Comparison of ENCODE assay signal across 22 cellular contexts in the genomic region with DNA sequence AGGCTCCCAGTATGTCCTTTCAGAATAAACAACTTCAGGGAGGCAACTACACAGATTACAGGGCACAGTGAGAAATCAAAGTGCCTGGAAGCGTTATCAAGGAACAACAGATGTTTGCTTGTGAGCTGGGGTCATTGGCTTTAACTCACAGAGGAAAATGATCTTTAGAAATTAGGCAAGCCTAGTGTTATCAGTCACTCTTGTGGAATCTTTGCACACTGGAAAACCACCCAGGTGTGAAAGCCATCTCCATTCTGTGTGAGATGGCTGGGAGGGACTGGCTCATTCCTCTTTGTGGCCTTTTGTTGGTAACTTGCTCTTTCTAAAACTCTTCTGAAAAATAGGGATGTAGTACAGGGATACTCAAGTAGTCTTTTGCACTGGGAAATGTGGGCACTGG.
DNase-seq lines count a peak whose midpoint lies in the region; ATAC-seq, FAIRE-seq and TF ChIP-seq lines count a peak whose summit lies in the region.
"Had no signal": no experiment of that assay in that cellular context is flagged by ENCODE, and none has a peak within 500 bp of the region (broad histone marks: within the 10 kb centered on the region; RNA-seq: fewer than 3 reads in every experiment).

No MANE protein-coding gene starts in this region.

- no peak overlapping the region for H2AFZ ChIP-seq in IMR-90 (replicated peaks; ENCODE audit: low read length, poor library complexity)
- peak overlapping the region; percentile 36 for H2AFZ ChIP-seq in astrocyte (ENCODE audit: low read depth, low read length)
- no peak overlapping the region for H2AFZ ChIP-seq in smooth muscle cell (ENCODE audit: low read depth)
- no peak overlapping the region for H2AFZ ChIP-seq in H9 (ENCODE audit: low read length)
- H2AFZ ChIP-seq: PC-9 had no signal

- peak overlapping the region; percentile 9; the same call in 1 of the 3 replicates for H2BK15ac ChIP-seq in IMR-90 (ENCODE audit: low read depth, low read length)
- H2BK15ac ChIP-seq in H9 (ENCODE audit: low read depth, low read length) = no peak overlapping the region

- H2BK12ac ChIP-seq in H9 (ENCODE audit: insufficient read length, low read depth, low read length) = no peak overlapping the region

- H3K36me3 ChIP-seq in IMR-90 (ENCODE audit: control insufficient read depth, insufficient read depth, low read length) = no peaks in the 10 kb centered on the region
- H3K36me3 ChIP-seq in astrocyte (ENCODE audit: insufficient read depth, low read length) = no peaks in the 10 kb centered on the region
- H3K36me3 ChIP-seq in smooth muscle cell (ENCODE audit: low read depth) = no peaks in the 10 kb centered on the region
- no peaks in the 10 kb centered on the region for H3K36me3 ChIP-seq in breast epithelium
- H3K36me3 ChIP-seq: BE2C, MG63, SJCRH30 had no signal

- dilution Hi-C loops in IMR-90 (cut with HindIII; ENCODE audit: low sequenced_read_pairs, unreplicated experiment) = no loop called here

- H3K79me1 ChIP-seq in IMR-90 (ENCODE audit: low read depth in 1 of 2, low read length in 2 of 2) = no peaks in the 10 kb centered on the region
- no peaks in the 10 kb centered on the region for H3K79me1 ChIP-seq in H9 (ENCODE audit: insufficient read depth, low read depth, low read length, poor library complexity, severe bottlenecking)

- CTCF ChIA-PET in IMR-90 (lab: Yijun Ruan, JAX) = interaction anchor here (0.7 kb wide), 1 partner anchor 14 kb away, joined by 4 read pairs; no protein-coding TSS in a partner anchor

- H3K9me3 Mint-ChIP-seq in astrocyte (ENCODE audit: unreplicated experiment) = peaks cover 2% of the 10 kb centered on the region
- H3K9me3 Mint-ChIP-seq in H9 = no peaks in the 10 kb centered on the region; a peak in 1 of 5 replicates

- TF ChIP-seq CTCF in IMR-90 (conservative IDR thresholded peaks at IDR 0.05; ENCODE audit: low read depth, low read length) = no peak
- no peak for TF ChIP-seq CTCF in astrocyte (IDR thresholded peaks at IDR 0.05; ENCODE audit: insufficient read depth, low read depth, low read length)
- TF ChIP-seq CTCF in smooth muscle cell (IDR thresholded peaks at IDR 0.05; ENCODE audit: borderline replicate concordance, insufficient read depth, poor library complexity, severe bottlenecking) = no peak
- TF ChIP-seq CTCF in breast epithelium (IDR thresholded peaks at IDR 0.05) = no peak
- TF ChIP-seq CTCF in H9 (conservative IDR thresholded peaks at IDR 0.05) = no peak

- peaks cover 2% of the 10 kb centered on the region; the same call in 1 of the 2 replicates for H3K4me1 ChIP-seq in IMR-90 (ENCODE audit: control insufficient read depth, insufficient read depth, low read length)
- peaks cover 16% of the 10 kb centered on the region for H3K4me1 ChIP-seq in astrocyte (ENCODE audit: insufficient read depth, low read length)
- no peaks in the 10 kb centered on the region for H3K4me1 ChIP-seq in smooth muscle cell (ENCODE audit: low read depth)
- H3K4me1 ChIP-seq in breast epithelium = no peaks in the 10 kb centered on the region
- no peaks in the 10 kb centered on the region for H3K4me1 ChIP-seq in H9 (ENCODE audit: insufficient read depth, low read length)
- H3K4me1 ChIP-seq: BE2C had no signal

- H3K27ac Mint-ChIP-seq in astrocyte (ENCODE audit: unreplicated experiment) = peak overlapping the region; percentile 80
- no peak overlapping the region for H3K27ac Mint-ChIP-seq in H9
- H3K27ac Mint-ChIP-seq: CD4-positive, CD25-positive, alpha-beta regulatory T cell; IgD-negative memory B cell had no signal

- H3K4ac ChIP-seq in IMR-90 (ENCODE audit: low read depth, low read length) = no peak overlapping the region
- H3K4ac ChIP-seq in H9 (ENCODE audit: low read depth, low read length) = no peak overlapping the region

- H2BK5ac ChIP-seq in IMR-90 (ENCODE audit: low read depth, low read length, poor library complexity, severe bottlenecking) (no peak overlapping the region), H9 (ENCODE audit: insufficient read length, low read length) (no peak overlapping the region)

- H4K5ac ChIP-seq in IMR-90 (ENCODE audit: low read depth, low read length) = no peak overlapping the region; the same call in 1 of the 2 replicates
- H4K5ac ChIP-seq in H9 (ENCODE audit: insufficient read length, low read depth, low read length) = no peak overlapping the region

- H3K18ac ChIP-seq in IMR-90 (ENCODE audit: low read depth, low read length) (no peak overlapping the region), H9 (ENCODE audit: insufficient read length, low read depth, low read length) (no peak overlapping the region)

- no peak for ATAC-seq in IMR-90 (ENCODE audit: low read depth)

- H3K27ac ChIP-seq in IMR-90 (ENCODE audit: insufficient read depth, low read length) (no peak overlapping the region), astrocyte (ENCODE audit: low read depth, low read length) (peak overlapping the region; percentile 92), smooth muscle cell (ENCODE audit: low read depth) (peak overlapping the region; percentile 90), breast epithelium (no peak overlapping the region), H9 (ENCODE audit: insufficient read length, low read depth, low read length) (no peak overlapping the region)
- H3K27ac ChIP-seq: PC-9, SJCRH30 had no signal

- H3K79me2 ChIP-seq in astrocyte (ENCODE audit: insufficient read depth, low read length) = no peaks in the 10 kb centered on the region
- no peaks in the 10 kb centered on the region for H3K79me2 ChIP-seq in smooth muscle cell (ENCODE audit: low read depth)
- no peaks in the 10 kb centered on the region for H3K79me2 ChIP-seq in H9 (ENCODE audit: insufficient read depth, low read length)

- H3F3A ChIP-seq in smooth muscle cell (ENCODE audit: low read depth) = no peaks in the 10 kb centered on the region

- H3K4me3 Mint-ChIP-seq in astrocyte (ENCODE audit: unreplicated experiment) (no peak overlapping the region), H9 (no peak overlapping the region)
- H3K4me3 Mint-ChIP-seq: CD4-positive, CD25-positive, alpha-beta regulatory T cell; IgD-negative memory B cell had no signal

- DNase-seq in IMR-90 = no peak
- DNase-seq in astrocyte (ENCODE audit: low read depth) = no peak
- DNase-seq in kidney tubule cell (ENCODE audit: low spot score) = peak; percentile 83
- DNase-seq in smooth muscle cell (lab: John Stamatoyannopoulos, UW; ENCODE audit: unreplicated experiment) = no peak
- no peak for DNase-seq in breast epithelium (ENCODE audit: low spot score in 2 of 2)
- no peak for DNase-seq in NCI-H524 treated with DMSO at 0.1 percent for 48 hours (lab: John Stamatoyannopoulos, UW)
- DNase-seq in H9 = no peak
- DNase-seq: BE2C; CD4-positive, CD25-positive, alpha-beta regulatory T cell; COR-L47; HCEC 1CT; Karpas-422; MG63; NCI-H1092 treated with DMSO at 0.1 percent for 48 hours; NCI-H146; NCI-H2081 treated with DMSO at 0.1 percent for 48 hours; NCI-H446 treated with DMSO at 0.1 percent for 48 hours; PC-9; SJCRH30 had no signal

- H3K56ac ChIP-seq in IMR-90 (ENCODE audit: extremely low read depth, insufficient read depth, low read length) = no peak overlapping the region
- H3K56ac ChIP-seq in H9 (ENCODE audit: insufficient read length, low read depth, low read length) = no peak overlapping the region

- no peaks in the 10 kb centered on the region; the same call in 1 of the 2 replicates for H3K9me1 ChIP-seq in IMR-90 (ENCODE audit: insufficient read depth, low read length)

- no TSS peak for BruUV-seq in IMR-90 (replicated peaks; lab: Mats Ljungman, UMichigan)

- H2AK5ac ChIP-seq in IMR-90 (ENCODE audit: low read depth, low read length) (no peak overlapping the region), H9 (ENCODE audit: insufficient read length, low read length) (no peak overlapping the region)

- H4K20me1 ChIP-seq in IMR-90 (ENCODE audit: insufficient read depth, low read length) (no peaks in the 10 kb centered on the region), astrocyte (ENCODE audit: insufficient read depth, low read length) (no peaks in the 10 kb centered on the region), smooth muscle cell (ENCODE audit: low read depth) (no peaks in the 10 kb centered on the region), H9 (ENCODE audit: control insufficient read depth, insufficient read depth, insufficient read length) (no peaks in the 10 kb centered on the region)

- in situ Hi-C loops in IMR-90 (cut with MboI; ENCODE audit: low sequenced_read_pairs) = no loop called here

- H4K8ac ChIP-seq in IMR-90 (ENCODE audit: low read depth in 2 of 2, low read length in 2 of 2) (0 out of 4 replicates have a peak overlapping the region, but pooled peaks have one; percentile 0 to 31), H9 (replicated peaks; ENCODE audit: insufficient read length, low read depth, low read length) (no peak overlapping the region)

- peaks cover 26% of the 10 kb centered on the region for H3K4me1 Mint-ChIP-seq in astrocyte (ENCODE audit: low read depth, unreplicated experiment)
- no peaks in the 10 kb centered on the region for H3K4me1 Mint-ChIP-seq in H9
- H3K4me1 Mint-ChIP-seq: CD4-positive, CD25-positive, alpha-beta regulatory T cell; IgD-negative memory B cell had no signal

- no peak overlapping the region for H2AK9ac ChIP-seq in IMR-90 (replicated peaks; ENCODE audit: low read depth, low read length, poor library complexity)

- H3T11ph ChIP-seq in H9 (ENCODE audit: low read length) = no peak overlapping the region

- H4K91ac ChIP-seq in IMR-90 (ENCODE audit: insufficient read depth, low read depth, low read length) = no peak overlapping the region
- no peak overlapping the region for H4K91ac ChIP-seq in H9 (ENCODE audit: insufficient read length, low read depth, low read length)

- H3K27me3 Mint-ChIP-seq in astrocyte (ENCODE audit: low read depth, unreplicated experiment) (no peaks in the 10 kb centered on the region), H9 (ENCODE audit: low read depth) (no peaks in the 10 kb centered on the region)
- H3K27me3 Mint-ChIP-seq: CD4-positive, CD25-positive, alpha-beta regulatory T cell; IgD-negative memory B cell had no signal

- H3K27me3 ChIP-seq in IMR-90 (ENCODE audit: control insufficient read depth, insufficient read depth, low read length) (no peaks in the 10 kb centered on the region), astrocyte (ENCODE audit: insufficient read depth, low read length) (no peaks in the 10 kb centered on the region), smooth muscle cell (ENCODE audit: low read depth) (no peaks in the 10 kb centered on the region), breast epithelium (no peaks in the 10 kb centered on the region), H9 (ENCODE audit: insufficient read depth, low read length) (no peaks in the 10 kb centered on the region)
- H3K27me3 ChIP-seq: BE2C, MG63, SJCRH30 had no signal

- H2BK20ac ChIP-seq in IMR-90 (ENCODE audit: low read depth, low read length) (peak overlapping the region; percentile 14), H9 (ENCODE audit: low read depth, low read length, poor library complexity, severe bottlenecking) (no peak overlapping the region)

- POLR2A ChIA-PET in IMR-90 (lab: Charles Lee; ENCODE audit: unreplicated experiment) = no interaction called here

- H3K4me2 ChIP-seq in IMR-90 (ENCODE audit: low read depth, low read length) = no peak overlapping the region
- H3K4me2 ChIP-seq in astrocyte (ENCODE audit: low read length) = no peak overlapping the region
- H3K4me2 ChIP-seq in smooth muscle cell = no peak overlapping the region
- no peak overlapping the region for H3K4me2 ChIP-seq in H9 (ENCODE audit: insufficient read depth, insufficient read length, low read length)
- H3K4me2 ChIP-seq: PC-9 had no signal

- no peak overlapping the region for H3K9ac ChIP-seq in IMR-90 (ENCODE audit: low read depth, low read length)
- no peak overlapping the region for H3K9ac ChIP-seq in astrocyte (ENCODE audit: low read length)
- no peak overlapping the region for H3K9ac ChIP-seq in smooth muscle cell (ENCODE audit: low read depth)
- H3K9ac ChIP-seq in H9 (ENCODE audit: extremely low read depth, insufficient read length, low read length) = no peak overlapping the region

- H3K23ac ChIP-seq in IMR-90 (ENCODE audit: low read depth, low read length) (no peak overlapping the region), H9 (ENCODE audit: insufficient read length, low read depth, low read length) (no peak overlapping the region)

- FAIRE-seq in astrocyte (lab: Jason Lieb, UNC) = no peak
- FAIRE-seq: G401.6, HTR-8/SVneo had no signal

- no peak for TF ChIP-seq RAD21 in IMR-90 (IDR thresholded peaks at IDR 0.05; ENCODE audit: low read length)

- intact Hi-C loops in IMR-90 (cut with micrococcal nuclease) (loop anchor here (5.0 kb wide), 1 partner anchor 75 kb away; no protein-coding TSS in a partner anchor), breast epithelium (cut with DNase I; ENCODE audit: low total_unique reads) (no loop called here)

- no CpG with 5 or more reads among the region's 1 CpG for WGBS in IMR-90 (ENCODE audit: extremely low coverage in 2 of 2, insufficient read length in 1 of 2), 2 experiments
- WGBS in smooth muscle cell (ENCODE audit: low lambda C conversion rate) = 84% methylated on average over 1 of the region's 1 CpG
- no CpG with 5 or more reads among the region's 1 CpG for WGBS in H9 (ENCODE audit: extremely low coverage, insufficient read length, low lambda C conversion rate)

- TF ChIP-seq POLR2A in IMR-90 (IDR thresholded peaks at IDR 0.05; ENCODE audit: low read depth, low read length) (no peak), breast epithelium (IDR thresholded peaks at IDR 0.05) (no peak)

- H3K23me2 ChIP-seq in H9 (ENCODE audit: insufficient read length, low read depth, low read length, poor library complexity, severe bottlenecking) = no peaks in the 10 kb centered on the region

- no peak overlapping the region for H3K4me3 ChIP-seq in IMR-90 (ENCODE audit: insufficient read depth, low read depth, low read length)
- no peak overlapping the region for H3K4me3 ChIP-seq in astrocyte (ENCODE audit: insufficient read depth, low read depth, low read length)
- no peak overlapping the region for H3K4me3 ChIP-seq in smooth muscle cell
- H3K4me3 ChIP-seq in breast epithelium = no peak overlapping the region
- H3K4me3 ChIP-seq: MG63, PC-9, SJCRH30 had no signal

- H3K14ac ChIP-seq in IMR-90 (replicated peaks; ENCODE audit: low read depth, low read length) (no peak overlapping the region), H9 (ENCODE audit: insufficient read depth, low read length) (no peak overlapping the region)

- no peaks in the 10 kb centered on the region for H3K9me3 ChIP-seq in IMR-90 (ENCODE audit: control insufficient read depth, insufficient read depth, low read length)
- H3K9me3 ChIP-seq in astrocyte (ENCODE audit: insufficient read depth, low read depth, low read length) = no peaks in the 10 kb centered on the region
- no peaks in the 10 kb centered on the region for H3K9me3 ChIP-seq in smooth muscle cell (replicated peaks; ENCODE audit: low read depth)
- H3K9me3 ChIP-seq in breast epithelium = no peaks in the 10 kb centered on the region
- H3K9me3 ChIP-seq in H9 (ENCODE audit: control insufficient read depth, low read depth, low read length) = no peaks in the 10 kb centered on the region
- H3K9me3 ChIP-seq: BE2C, MG63, SJCRH30 had no signal

- H2BK120ac ChIP-seq in IMR-90 (ENCODE audit: low read depth, low read length) = peak overlapping the region; percentile 13; the same call in 1 of the 2 replicates
- no peak overlapping the region for H2BK120ac ChIP-seq in H9 (ENCODE audit: low read depth, low read length, poor library complexity, severe bottlenecking)

- H3K36me3 Mint-ChIP-seq in astrocyte (ENCODE audit: low read depth, unreplicated experiment) (no peaks in the 10 kb centered on the region), H9 (ENCODE audit: insufficient read depth in 1 of 3, low read depth in 3 of 3) (no peaks in the 10 kb centered on the region)
- H3K36me3 Mint-ChIP-seq: CD4-positive, CD25-positive, alpha-beta regulatory T cell; IgD-negative memory B cell had no signal

Comparison
In these comparisons a context has a peak if more than half of its experiments do, and no peak if none do; other contexts are left out.
1. H3K27ac ChIP-seq: peak in astrocyte (single experiment) and smooth muscle cell (single experiment); none in IMR-90 (single experiment), breast epithelium (0 of 2) and H9 (single experiment).